8 cellular contexts compared by ENCODE assay signal in genomic region chr3:184583345-184584000, GRCh38. TPM values are rescaled to one million over a fixed set of nuclear protein-coding genes. Genes with fewer than 3 reads are reported as not detected.
DNase-seq lines count a peak whose midpoint lies in the region; ATAC-seq and TF ChIP-seq lines count a peak whose summit lies in the region.

No MANE protein-coding gene starts in this region.

- H3K9me3 ChIP-seq in right atrium auricular region, result no peaks in the 10 kb centered on the region

- H3K4me1 ChIP-seq in right atrium auricular region, result peaks cover 0 to 32% of the 10 kb centered on the region in 2 donors

- no peaks in the 10 kb centered on the region for H3K9me3 Mint-ChIP-seq in activated naive CD8-positive, alpha-beta T cell treated with anti-CD3 and anti-CD28 coated beads, Interleukin-2, amount 10 ng/mL, durations not matched to agents 7 days and 5 days

- H3K4me1 Mint-ChIP-seq in activated naive CD8-positive, alpha-beta T cell treated with anti-CD3 and anti-CD28 coated beads, Interleukin-2, amount 10 ng/mL, durations not matched to agents 7 days and 5 days, result no peaks in the 10 kb centered on the region

- no peak overlapping the region for H3K27ac Mint-ChIP-seq in activated naive CD8-positive, alpha-beta T cell treated with anti-CD3 and anti-CD28 coated beads, Interleukin-2, amount 10 ng/mL, durations not matched to agents 7 days and 5 days

- H3K27ac ChIP-seq in right atrium auricular region, result peak overlapping the region; percentile 57 to 64

- H3K27me3 Mint-ChIP-seq in activated naive CD8-positive, alpha-beta T cell treated with anti-CD3 and anti-CD28 coated beads, Interleukin-2, amount 10 ng/mL, durations not matched to agents 7 days and 5 days, result peaks cover 26% of the 10 kb centered on the region

- peak overlapping the region; percentile 51 to 64 for H3K4me3 ChIP-seq in right atrium auricular region

- TF ChIP-seq CTCF in right atrium auricular region (IDR thresholded peaks at IDR 0.05) (no peak), GM13976 (IDR thresholded peaks at IDR 0.05; ENCODE audit: borderline replicate concordance, control extremely low read depth, extremely low read depth, insufficient read depth, missing control alignments) (no peak)

- H3K27me3 ChIP-seq in right atrium auricular region, result no peaks in the 10 kb centered on the region

- H3K36me3 Mint-ChIP-seq in activated naive CD8-positive, alpha-beta T cell treated with anti-CD3 and anti-CD28 coated beads, Interleukin-2, amount 10 ng/mL, durations not matched to agents 7 days and 5 days, result no peaks in the 10 kb centered on the region

- in situ Hi-C loops in GM13976 (cut with MboI; ENCODE audit: low sequenced_read_pairs, unreplicated experiment), result no loop called here

- H3K4me3 Mint-ChIP-seq in activated naive CD8-positive, alpha-beta T cell treated with anti-CD3 and anti-CD28 coated beads, Interleukin-2, amount 10 ng/mL, durations not matched to agents 7 days and 5 days, result no peak overlapping the region

- peak; percentile 27 for ATAC-seq in activated naive CD8-positive, alpha-beta T cell treated with anti-CD3 and anti-CD28 coated beads, Interleukin-2, amount 10 ng/mL, durations not matched to agents 7 days and 5 days (ENCODE audit: low read depth)
- ATAC-seq in GM18520 (IDR thresholded peaks at IDR 0.05; ENCODE audit: unreplicated experiment), result no peak

- peaks cover 3% of the 10 kb centered on the region for H3K36me3 ChIP-seq in right atrium auricular region

- POLR2A ChIA-PET in activated naive CD8-positive, alpha-beta T cell treated with anti-CD3 and anti-CD28 coated beads, Interleukin-2, amount 10 ng/mL, durations not matched to agents 7 days and 5 days (lab: Charles Lee), result no interaction called here

- DNase-seq in COLO668 (lab: John Stamatoyannopoulos, UW; ENCODE audit: unreplicated experiment), result peak; percentile 24
- no peak for DNase-seq in activated naive CD8-positive, alpha-beta T cell treated with anti-CD3 and anti-CD28 coated beads, Interleukin-2, amount 10 ng/mL, durations not matched to agents 7 days and 5 days
- no peak for DNase-seq in right atrium auricular region (ENCODE audit: low spot score)
- peak; percentile 62 for DNase-seq in pons (ENCODE audit: low spot score)
- DNase-seq in NAMALWA (ENCODE audit: low spot score), result no peak
- no peak for DNase-seq in NCI-H446 treated with DMSO at 0.1 percent for 48 hours (lab: John Stamatoyannopoulos, UW)
- DNase-seq in GM13976 (ENCODE audit: low spot score), result no peak

RNA-seq across cellular contexts. Expression of gene EPHB3, which starts 21.9 kb away (rescaled TPM):
- total RNA-seq in activated naive CD8-positive, alpha-beta T cell treated with anti-CD3 and anti-CD28 coated beads, Interleukin-2, amount 10 ng/mL, durations not matched to agents 7 days and 5 days, result under 1 TPM in 1 of 2 experiments, not detected in 1; 0.25 TPM
- 1 to 10 TPM; 2.1 to 5.1 TPM for total RNA-seq in right atrium auricular region

Comparison
In these comparisons a context has a peak if more than half of its experiments do, and no peak if none do; other contexts are left out.
1. DNase-seq: peak in COLO668 (single experiment) and pons (single experiment); none in activated naive CD8-positive, alpha-beta T cell treated with anti-CD3 and anti-CD28 coated beads, Interleukin-2, amount 10 ng/mL, durations not matched to agents 7 days and 5 days (single experiment), right atrium auricular region (single experiment), NAMALWA (single experiment), NCI-H446 treated with DMSO at 0.1 percent for 48 hours (single experiment) and GM13976 (single experiment).